Comparison of ENCODE assay signal across 9 cellular contexts in the genomic region with DNA sequence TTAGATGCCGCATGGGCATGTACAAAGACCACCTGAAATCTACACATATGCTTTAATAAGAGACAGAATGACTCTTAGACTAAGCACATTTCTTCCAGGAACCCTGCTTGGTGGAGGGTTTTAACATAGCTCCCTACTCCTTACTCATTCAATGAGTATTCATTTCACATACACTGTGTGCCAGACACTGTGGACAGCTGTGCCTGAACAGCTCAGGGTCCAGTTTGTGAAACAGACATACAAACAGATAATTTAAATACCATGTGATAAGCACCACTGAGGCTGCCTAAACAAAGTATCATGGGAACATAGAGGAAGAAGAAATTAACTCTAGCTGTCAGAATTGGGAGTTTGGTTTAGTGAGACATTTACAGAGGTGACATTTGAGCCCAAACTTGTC.
"Had no signal": no experiment of that assay in that cellular context is flagged by ENCODE, and none has a peak within 500 bp of the region (broad histone marks: within the 10 kb centered on the region; RNA-seq: fewer than 3 reads in every experiment).

No MANE protein-coding gene starts in this region.

- H3K9ac ChIP-seq: GM23248 had no signal

- H3K4me1 ChIP-seq: HAP-1 had no signal

- H3K36me3 ChIP-seq: HAP-1 had no signal

- H2AFZ ChIP-seq: GM23248 had no signal

- FAIRE-seq: K562 had no signal

- H3K4me3 ChIP-seq: GM23248, HAP-1, K562 had no signal

- H3K9me3 ChIP-seq: HAP-1 had no signal

- H3K27ac ChIP-seq: GM23248, HL-60 had no signal

- ATAC-seq: HCT116, K562 had no signal

- DNase-seq: GM23248, GOT3, H7, HFFc6, IMR-90 had no signal
